ENCODE assay signal across 2 cellular contexts in genomic region chr5:49530-49929, GRCh38. TPM values are rescaled to one million over a fixed set of nuclear protein-coding genes. Genes with fewer than 3 reads are reported as not detected.
"Had no signal": no experiment of that assay in that cellular context is flagged by ENCODE, and none has a peak within 500 bp of the region (broad histone marks: within the 10 kb centered on the region; RNA-seq: fewer than 3 reads in every experiment).

No MANE protein-coding gene starts in this region.

RNA-seq across cellular contexts. Expression of gene PLEKHG4B, which starts 42.4 kb away (rescaled TPM):
- total RNA-seq: PC-9, Right ventricle myocardium inferior had no signal
